In genomic region chr12:126069549-126070165, GRCh38 we compare ENCODE assay signal across 9 cellular contexts.
DNase-seq lines count a peak whose midpoint lies in the region; ATAC-seq, FAIRE-seq and TF ChIP-seq lines count a peak whose summit lies in the region.
"Had no signal": no experiment of that assay in that cellular context is flagged by ENCODE, and none has a peak within 500 bp of the region (broad histone marks: within the 10 kb centered on the region; RNA-seq: fewer than 3 reads in every experiment).

No MANE protein-coding gene starts in this region.

- no peak overlapping the region for H3K4me2 ChIP-seq in Karpas-422 (ENCODE audit: low read depth, low read length, poor library complexity, severe bottlenecking)

- H3K4me1 ChIP-seq in Karpas-422 (ENCODE audit: low read length) (no peaks in the 10 kb centered on the region), SJCRH30 (no peaks in the 10 kb centered on the region)

- TF ChIP-seq CTCF in omental fat pad (IDR thresholded peaks at IDR 0.05), result no peak

- no peaks in the 10 kb centered on the region for H3K79me2 ChIP-seq in Karpas-422 (ENCODE audit: low read length)

- no peak for TF ChIP-seq POLR2A in GM12891 (IDR thresholded peaks at IDR 0.05; ENCODE audit: low read depth, low read length)

- DNase-seq in AG08396 (ENCODE audit: low spot score), result peak; percentile 8
- DNase-seq in GM12891 (ENCODE audit: insufficient read length, low spot score), result peak; percentile 5
- DNase-seq in Karpas-422, result peak; percentile 91
- DNase-seq in SJCRH30, result peak; percentile 45 to 75
- peak; percentile 47 to 62 for DNase-seq in dermis microvascular lymphatic vessel endothelial cell (ENCODE audit: low read depth in 2 of 2)
- peak; percentile 27 for DNase-seq in omental fat pad (ENCODE audit: low spot score)
- DNase-seq in midbrain (lab: John Stamatoyannopoulos, UW), result no peak
- DNase-seq in left cardiac atrium, result no peak

- no peak overlapping the region for H3K9ac ChIP-seq in Karpas-422 (ENCODE audit: low read length)

- H3K27me3 ChIP-seq in Karpas-422 (ENCODE audit: low read length), result no peaks in the 10 kb centered on the region
- no peaks in the 10 kb centered on the region for H3K27me3 ChIP-seq in SJCRH30

- no peak overlapping the region for H2AFZ ChIP-seq in Karpas-422 (ENCODE audit: low read length)

- H3K27ac ChIP-seq in Karpas-422 (ENCODE audit: low read length), result no peak overlapping the region
- H3K27ac ChIP-seq in SJCRH30, result no peak overlapping the region

- no peaks in the 10 kb centered on the region for H3K9me2 ChIP-seq in Karpas-422 (replicated peaks; ENCODE audit: insufficient read depth, low read length)

- no peak overlapping the region for H3K4me3 ChIP-seq in Karpas-422 (ENCODE audit: low read length)
- H3K4me3 ChIP-seq in SJCRH30, result no peak overlapping the region

- no peaks in the 10 kb centered on the region for H3K36me3 ChIP-seq in Karpas-422 (ENCODE audit: insufficient read depth, low read length)
- H3K36me3 ChIP-seq in SJCRH30, result no peaks in the 10 kb centered on the region

- no peak for ATAC-seq in omental fat pad (ENCODE audit: low FRiP score)
- ATAC-seq in left cardiac atrium, result no peak

- H4K20me1 ChIP-seq in Karpas-422 (ENCODE audit: insufficient read depth, low read depth, low read length), result no peaks in the 10 kb centered on the region

- H3K9me3 ChIP-seq in Karpas-422 (ENCODE audit: low read length), result no peaks in the 10 kb centered on the region
- H3K9me3 ChIP-seq in SJCRH30 (replicated peaks), result no peaks in the 10 kb centered on the region

- FAIRE-seq in GM12891 (lab: Jason Lieb, UNC), result no peak
- FAIRE-seq: islet of Langerhans had no signal

- intact Hi-C loops in left cardiac atrium (cut with DNase I), result loop anchor here in 1 of 2 donors (5.0 to 10.0 kb wide), 2 partner anchors 195 to 678 kb away; no protein-coding TSS in a partner anchor

TF ChIP-seq in GM12891, 5 proteins besides CTCF, POLR2A, EP300 and RAD21:
- TF ChIP-seq POU2F2 (IDR thresholded peaks at IDR 0.05; ENCODE audit: low read depth, low read length) (no peak), POLR2AphosphoS5 (IDR thresholded peaks at IDR 0.05; ENCODE audit: low read depth, low read length) (no peak), TAF1 (IDR thresholded peaks at IDR 0.05; ENCODE audit: low read depth, low read length) (no peak), PAX5 (IDR thresholded peaks at IDR 0.05; ENCODE audit: insufficient read depth, low read length, severe bottlenecking) (no peak), SPI1 (IDR thresholded peaks at IDR 0.05; ENCODE audit: low read depth, low read length) (no peak)

Comparison
In these comparisons a context has a peak if more than half of its experiments do, and no peak if none do; other contexts are left out.
1. DNase-seq: peak in AG08396 (single experiment), GM12891 (single experiment), Karpas-422 (single experiment), SJCRH30 (2 of 2), dermis microvascular lymphatic vessel endothelial cell (2 of 2) and omental fat pad (single experiment); none in midbrain (single experiment) and left cardiac atrium (single experiment).